8 cellular contexts compared by ENCODE assay signal in the genomic region with DNA sequence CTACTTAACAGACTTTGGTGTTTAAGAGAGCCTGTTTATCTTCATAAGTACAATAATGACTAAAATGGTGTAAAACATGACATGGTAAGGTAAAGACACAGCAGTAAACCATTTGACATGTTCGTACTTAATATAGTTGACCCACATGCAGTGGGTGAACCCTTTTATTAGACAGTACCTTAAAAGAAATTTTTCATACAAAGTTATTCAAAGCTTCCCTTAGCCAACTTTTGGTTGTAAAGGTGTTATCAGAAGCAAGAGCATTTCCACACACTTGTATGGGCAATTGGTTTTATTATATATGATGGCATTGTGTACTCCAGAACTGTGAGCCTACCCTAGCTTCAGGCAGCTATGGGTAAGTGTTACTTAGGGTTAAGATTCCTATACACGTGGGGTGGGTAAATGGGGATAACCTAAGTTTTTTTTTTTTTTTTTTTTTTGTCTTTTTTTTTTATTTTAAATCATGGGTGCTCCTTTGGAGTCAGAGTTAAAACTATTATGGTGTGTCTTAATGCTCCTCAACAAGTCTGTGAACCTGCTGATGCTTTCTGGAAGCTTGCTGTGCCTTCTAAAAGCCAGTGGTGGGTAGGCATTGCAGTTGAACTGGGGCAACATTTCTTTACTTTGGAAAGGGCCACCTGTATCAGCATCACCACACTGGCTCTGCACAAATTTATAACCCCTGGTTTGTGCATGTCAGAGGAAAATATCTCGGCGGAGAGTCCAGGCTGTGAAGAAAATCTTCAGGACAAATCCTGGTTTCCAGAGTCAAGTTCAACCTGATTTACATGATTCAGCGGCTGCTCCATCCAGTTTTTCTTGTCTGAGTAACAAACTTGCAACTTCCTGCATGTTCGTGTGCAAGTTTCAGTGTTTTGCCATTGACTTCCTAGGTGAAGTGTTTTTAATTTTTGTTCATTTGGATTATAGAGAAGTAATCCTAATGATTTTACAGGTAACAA. TPM values are rescaled to one million over a fixed set of nuclear protein-coding genes. Genes with fewer than 3 reads are reported as not detected.
DNase-seq lines count a peak whose midpoint lies in the region; ATAC-seq and TF ChIP-seq lines count a peak whose summit lies in the region.

No MANE protein-coding gene starts in this region.

- H3K4me1 Mint-ChIP-seq in CD8-positive, alpha-beta T cell (ENCODE audit: low read depth) = peaks cover 59% of the 10 kb centered on the region
- peaks cover 35% of the 10 kb centered on the region for H3K4me1 Mint-ChIP-seq in mesothelial cell of epicardium

- intact Hi-C loops in CD8-positive, alpha-beta T cell (cut with DNase I, micrococcal nuclease) = loop anchor here in 1 of 2 experiments (2.0 kb wide), 2 partner anchors 13 to 25 kb away; no protein-coding TSS in a partner anchor
- intact Hi-C loops in mammary epithelial cell (cut with micrococcal nuclease) = loop anchor here (1.0 to 5.0 kb wide), 3 partner anchors 88 to 233 kb away; no protein-coding TSS in a partner anchor

- peaks cover 11% of the 10 kb centered on the region for H4K20me1 ChIP-seq in mammary epithelial cell (ENCODE audit: insufficient read depth, low read length)

- H3K4me2 ChIP-seq in mammary epithelial cell (ENCODE audit: insufficient read depth, low read depth, low read length) = peak overlapping the region; percentile 72

- H3K27me3 Mint-ChIP-seq in CD8-positive, alpha-beta T cell (ENCODE audit: low read depth) = no peaks in the 10 kb centered on the region
- H3K27me3 Mint-ChIP-seq in mesothelial cell of epicardium (ENCODE audit: low read depth) = no peaks in the 10 kb centered on the region

- H3K36me3 ChIP-seq in CD8-positive, alpha-beta T cell (ENCODE audit: insufficient read depth, low read length) = no peaks in the 10 kb centered on the region
- peaks cover 8% of the 10 kb centered on the region for H3K36me3 ChIP-seq in mammary epithelial cell (ENCODE audit: insufficient read depth, low read length)

- no TSS peak for BruUV-seq in mammary epithelial cell (replicated peaks; lab: Mats Ljungman, UMichigan)

- peak overlapping the region; percentile 97 for H3K27ac ChIP-seq in CD8-positive, alpha-beta T cell (ENCODE audit: low read depth, low read length)
- peak overlapping the region; percentile 96 for H3K27ac ChIP-seq in mammary epithelial cell (ENCODE audit: insufficient read depth, low read depth, low read length)

- CTCF ChIA-PET in CD8-positive, alpha-beta T cell (lab: Charles Lee) = interaction anchor here (1.0 to 1.9 kb wide), 4 partner anchors 255 to 292 kb away, joined by 3 to 7 read pairs (median 5); a partner anchor contains a TSS
- CTCF ChIA-PET in mammary epithelial cell (lab: Charles Lee; ENCODE audit: low non-redundant PET) = interaction anchor here (0.7 kb wide), 1 partner anchor 35 kb away, joined by 3 read pairs; no protein-coding TSS in a partner anchor

- WGBS in mammary epithelial cell (ENCODE audit: low coverage, missing lambda C conversion rate) = 0% methylated on average over 5 of the region's 6 CpGs

- no peaks in the 10 kb centered on the region for H3K9me3 ChIP-seq in CD8-positive, alpha-beta T cell (ENCODE audit: low read length)
- no peaks in the 10 kb centered on the region for H3K9me3 ChIP-seq in mammary epithelial cell (replicated peaks; ENCODE audit: insufficient read depth, low read length)

- no peak for TF ChIP-seq CTCF in CD8-positive, alpha-beta T cell (IDR thresholded peaks at IDR 0.05)
- TF ChIP-seq CTCF in mammary epithelial cell (conservative IDR thresholded peaks at IDR 0.05 in 1 of 2, IDR thresholded peaks at IDR 0.05 in 1 of 2; ENCODE audit: extremely low read depth in 1 of 2, insufficient read depth in 1 of 2, low read depth in 1 of 2, low read length in 2 of 2) (no peak), mesothelial cell of epicardium (IDR thresholded peaks at IDR 0.05; ENCODE audit: unreplicated experiment) (no peak), GM13977 (IDR thresholded peaks at IDR 0.05; ENCODE audit: extremely low read depth, insufficient read depth, missing control alignments) (no peak)

- ATAC-seq in CD8-positive, alpha-beta T cell = no peak
- ATAC-seq in GM21576 (IDR thresholded peaks at IDR 0.05; ENCODE audit: unreplicated experiment) = no peak

- DNase-seq in CD8-positive, alpha-beta T cell = no peak
- DNase-seq in M059J (ENCODE audit: low read depth) (peak; percentile 21), mammary epithelial cell (peak; percentile 75), mesothelial cell of epicardium (ENCODE audit: low spot score in 2 of 2, unreplicated experiment in 2 of 2) (no peak), midbrain (lab: John Stamatoyannopoulos, UW) (no peak), NCI-H345 treated with DMSO at 0.1 percent for 48 hours (lab: John Stamatoyannopoulos, UW; ENCODE audit: unreplicated experiment) (no peak), GM13977 (ENCODE audit: low spot score) (no peak)

- in situ Hi-C loops in mammary epithelial cell (cut with MboI; ENCODE audit: low sequenced_read_pairs in 2 of 2) (loop anchor here in 1 of 2 donors (10.0 kb wide), 1 partner anchor 255 kb away; a partner anchor contains a TSS), GM13977 (cut with MboI; ENCODE audit: low pct_unique_long_range_greater_than_20kb, low sequenced_read_pairs, unreplicated experiment) (no loop called here)

- peak overlapping the region; percentile 100 for H3K4me3 Mint-ChIP-seq in CD8-positive, alpha-beta T cell
- peak overlapping the region; percentile 100 for H3K4me3 Mint-ChIP-seq in mesothelial cell of epicardium

- peaks cover 81% of the 10 kb centered on the region for H3K79me2 ChIP-seq in mammary epithelial cell (ENCODE audit: insufficient read depth, low read length)

- dilution Hi-C loops in mammary epithelial cell (cut with HindIII; ENCODE audit: low sequenced_read_pairs) = loop anchor here (5.0 kb wide), 1 partner anchor 88 kb away; a partner anchor contains a TSS

- peak overlapping the region; percentile 100 for H3K9ac ChIP-seq in mammary epithelial cell (ENCODE audit: insufficient read depth, low read length)

- H3K9me3 Mint-ChIP-seq in CD8-positive, alpha-beta T cell = no peaks in the 10 kb centered on the region
- no peaks in the 10 kb centered on the region for H3K9me3 Mint-ChIP-seq in mesothelial cell of epicardium

- no peak overlapping the region for H2AFZ ChIP-seq in mammary epithelial cell (ENCODE audit: low read depth, low read length)

- peak overlapping the region; percentile 99 for H3K4me3 ChIP-seq in CD8-positive, alpha-beta T cell (ENCODE audit: low read depth, low read length)
- peak overlapping the region; percentile 91 to 100 (median 98) for H3K4me3 ChIP-seq in mammary epithelial cell (replicated peaks in 1 of 3; ENCODE audit: insufficient read depth in 1 of 3, low read depth in 2 of 3, low read length in 3 of 3)

- H3K27me3 ChIP-seq in CD8-positive, alpha-beta T cell (ENCODE audit: insufficient read depth, low read length) = no peaks in the 10 kb centered on the region
- H3K27me3 ChIP-seq in mammary epithelial cell (ENCODE audit: insufficient read depth, low read length) = no peaks in the 10 kb centered on the region

- H3K36me3 Mint-ChIP-seq in CD8-positive, alpha-beta T cell = peaks cover 57% of the 10 kb centered on the region
- peaks cover 4% of the 10 kb centered on the region for H3K36me3 Mint-ChIP-seq in mesothelial cell of epicardium

- POLR2A ChIA-PET in CD8-positive, alpha-beta T cell (lab: Charles Lee) = interaction anchor here (0.6 to 6.0 kb wide), 12 partner anchors 9 to 259 kb away, joined by 3 to 54 read pairs (median 4); a partner anchor contains a TSS

- peak overlapping the region; percentile 100 for H3K27ac Mint-ChIP-seq in CD8-positive, alpha-beta T cell
- peak overlapping the region; percentile 100 for H3K27ac Mint-ChIP-seq in mesothelial cell of epicardium

- H3K4me1 ChIP-seq in CD8-positive, alpha-beta T cell (ENCODE audit: insufficient read depth, low read length) = peaks cover 34% of the 10 kb centered on the region
- peaks cover 16% of the 10 kb centered on the region for H3K4me1 ChIP-seq in mammary epithelial cell (ENCODE audit: insufficient read depth, low read length)

RNA-seq across cellular contexts. Expression of a gene that starts 3.3 kb away (rescaled TPM):
- 10 to 100 TPM; 95.5 to 97.4 TPM for total RNA-seq in CD8-positive, alpha-beta T cell
- 16.5 and 25.3 TPM in 2 replicates for total RNA-seq in M059J (2014; rRNA removed; shearing (Covaris generic))
- total RNA-seq in mammary epithelial cell (10 to 100 TPM; 36.3 to 42.9 TPM), mesothelial cell of epicardium (73.2 to 77.1 TPM (median 74.2 TPM) in 3 replicates)
- 16.4 TPM for polyA plus RNA-seq in mammary epithelial cell
- 12.3 TPM for polyA minus RNA-seq in mammary epithelial cell

RNA-seq across cellular contexts. Expression of a gene that starts 33.3 kb away (rescaled TPM):
- 10 to 100 TPM; 11.4 to 12.7 TPM for total RNA-seq in CD8-positive, alpha-beta T cell
- total RNA-seq in M059J (2014; rRNA removed; shearing (Covaris generic)) = 5.6 and 8.7 TPM in 2 replicates
- 10 to 100 TPM in 1 of 2 donors, 1 to 10 TPM in 1; 9.6 to 11.5 TPM for total RNA-seq in mammary epithelial cell
- polyA plus RNA-seq in mammary epithelial cell = 3.6 TPM
- polyA minus RNA-seq in mammary epithelial cell = 1.8 TPM
- 6.9 to 7.8 TPM (median 7.0 TPM) in 3 replicates for total RNA-seq in mesothelial cell of epicardium

Comparison
In these comparisons a context has a peak if more than half of its experiments do, and no peak if none do; other contexts are left out.
1. DNase-seq: peak in M059J (single experiment) and mammary epithelial cell (single experiment); none in CD8-positive, alpha-beta T cell (0 of 7), mesothelial cell of epicardium (0 of 2), midbrain (single experiment), NCI-H345 treated with DMSO at 0.1 percent for 48 hours (single experiment) and GM13977 (single experiment).